8 cellular contexts compared by ENCODE assay signal in the genomic region with DNA sequence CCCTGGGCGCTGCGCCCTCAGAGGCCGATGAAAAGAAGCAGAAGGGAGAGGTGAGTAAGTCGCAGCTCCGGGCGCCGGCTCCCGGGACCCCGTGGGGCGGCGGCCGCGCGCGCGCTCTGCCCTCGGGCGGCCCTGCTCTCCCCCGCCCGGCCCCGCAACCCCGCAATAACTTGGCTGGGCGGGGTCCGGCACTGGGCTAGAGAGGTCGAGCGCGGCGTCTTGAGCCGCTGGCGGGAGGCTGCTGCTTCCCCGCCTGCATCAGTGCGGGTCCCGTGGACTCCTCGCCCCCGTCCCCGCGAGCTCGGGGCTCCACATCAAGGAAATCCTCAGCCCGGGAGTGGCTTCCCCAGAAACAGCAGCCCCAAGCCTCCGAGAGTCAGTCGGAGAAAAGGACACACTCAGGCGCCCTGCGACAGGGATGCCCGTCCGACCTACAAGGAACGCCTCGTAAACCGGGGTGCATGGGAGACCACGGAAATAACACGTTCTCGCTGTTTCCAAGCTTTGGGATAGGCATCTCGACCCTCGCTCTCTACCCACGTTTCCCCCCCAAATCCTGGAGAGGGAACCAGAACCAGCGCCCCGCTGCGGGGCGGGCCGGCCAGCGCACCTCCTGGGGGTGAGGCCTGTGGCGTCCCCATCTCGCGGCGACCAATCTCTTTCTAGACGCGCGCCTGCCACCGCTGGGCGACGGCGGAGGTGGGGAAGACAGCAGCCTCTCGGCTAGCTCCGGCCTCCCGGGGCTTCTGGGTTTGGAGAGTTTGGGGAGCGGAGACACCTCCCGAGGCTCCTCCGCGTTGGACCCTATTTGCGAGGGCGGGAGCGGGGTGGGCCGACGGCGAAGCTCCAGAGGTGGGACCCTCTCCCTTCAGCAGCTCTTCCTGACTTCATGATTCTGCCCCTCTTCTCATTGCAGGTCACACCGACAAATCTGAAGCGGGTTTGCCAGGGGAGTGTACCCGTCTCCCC. TPM values are rescaled to one million over a fixed set of nuclear protein-coding genes. Genes with fewer than 3 reads are reported as not detected.
DNase-seq lines count a peak whose midpoint lies in the region; ATAC-seq, FAIRE-seq and TF ChIP-seq lines count a peak whose summit lies in the region.

No MANE protein-coding gene starts in this region.

- POLR2A ChIA-PET in A549 (lab: Yijun Ruan, JAX): interaction anchor here (0.6 to 4.0 kb wide), 12 partner anchors 8 to 361 kb away, joined by 3 to 21 read pairs (median 4); partner anchors contain the start of genes ANKRD13B and NUFIP2

- no peaks in the 10 kb centered on the region for H3K27me3 ChIP-seq in mucosa of stomach (ENCODE audit: control insufficient read depth, insufficient read depth, low read length)

- ATAC-seq in A549: peak; percentile 54 to 71
- peak; percentile 52 for ATAC-seq in GM18511 (IDR thresholded peaks at IDR 0.05; ENCODE audit: unreplicated experiment)
- peak; percentile 30 for ATAC-seq in HG03103 (IDR thresholded peaks at IDR 0.05; ENCODE audit: low read depth, unreplicated experiment)
- ATAC-seq in activated CD8-positive, alpha-beta memory T cell treated with anti-CD3 and anti-CD28 coated beads, Interleukin-2, amount 10 ng/mL, durations not matched to agents 7 days and 5 days: peak; percentile 67

- H3K9me3 Mint-ChIP-seq in activated CD8-positive, alpha-beta memory T cell treated with anti-CD3 and anti-CD28 coated beads, Interleukin-2, amount 10 ng/mL, durations not matched to agents 7 days and 5 days (ENCODE audit: low read depth): no peaks in the 10 kb centered on the region
- H3K9me3 Mint-ChIP-seq in stimulated activated naive CD8-positive, alpha-beta T cell treated with anti-CD3 and anti-CD28 coated beads, Interleukin-15, Interleukin-2, amounts not matched to agents 100 ng/mL and 50 ng/mL, for 24 hours: no peaks in the 10 kb centered on the region

- TF ChIP-seq CTCF in A549 (IDR thresholded peaks at IDR 0.05): peak; percentile 53

- H3K4me2 ChIP-seq in A549: peak overlapping the region; percentile 83

- H3K4me3 ChIP-seq in A549 (peak overlapping the region; percentile 62), mucosa of stomach (ENCODE audit: low read length) (peak overlapping the region; percentile 77)

- peaks cover 34% of the 10 kb centered on the region for H3K4me1 Mint-ChIP-seq in activated CD8-positive, alpha-beta memory T cell treated with anti-CD3 and anti-CD28 coated beads, Interleukin-2, amount 10 ng/mL, durations not matched to agents 7 days and 5 days
- peaks cover 34% of the 10 kb centered on the region for H3K4me1 Mint-ChIP-seq in stimulated activated naive CD8-positive, alpha-beta T cell treated with anti-CD3 and anti-CD28 coated beads, Interleukin-15, Interleukin-2, amounts not matched to agents 100 ng/mL and 50 ng/mL, for 24 hours (ENCODE audit: low read depth)

- H3K27ac Mint-ChIP-seq in activated CD8-positive, alpha-beta memory T cell treated with anti-CD3 and anti-CD28 coated beads, Interleukin-2, amount 10 ng/mL, durations not matched to agents 7 days and 5 days: peak overlapping the region; percentile 91
- H3K27ac Mint-ChIP-seq in stimulated activated naive CD8-positive, alpha-beta T cell treated with anti-CD3 and anti-CD28 coated beads, Interleukin-15, Interleukin-2, amounts not matched to agents 100 ng/mL and 50 ng/mL, for 24 hours: peak overlapping the region; percentile 93

- 2% methylated on average over 65 of the region's 87 CpGs for WGBS in A549 (ENCODE audit: missing lambda C conversion rate)

- no peak for FAIRE-seq in A549 (lab: Jason Lieb, UNC)

- DNase-seq in A549 (ENCODE audit: low read depth in 1 of 2, low spot score in 1 of 2): peak; percentile 85 to 90
- peak; percentile 80 for DNase-seq in NCI-H82 (lab: John Stamatoyannopoulos, UW)
- peak; percentile 90 for DNase-seq in activated CD8-positive, alpha-beta memory T cell treated with anti-CD3 and anti-CD28 coated beads, Interleukin-2, amount 10 ng/mL, durations not matched to agents 7 days and 5 days
- no peak for DNase-seq in epithelial cell of prostate (ENCODE audit: low read depth, low spot score)

- TF ChIP-seq POLR2A in A549 (IDR thresholded peaks at IDR 0.05; ENCODE audit: low read length): 0 out of 2 replicates have a peak, but pooled peaks have one; percentile 14

- H3K9ac ChIP-seq in mucosa of stomach (ENCODE audit: low read length): peak overlapping the region; percentile 76

- peak overlapping the region; percentile 95 for H3K4me3 Mint-ChIP-seq in activated CD8-positive, alpha-beta memory T cell treated with anti-CD3 and anti-CD28 coated beads, Interleukin-2, amount 10 ng/mL, durations not matched to agents 7 days and 5 days
- peak overlapping the region; percentile 90 for H3K4me3 Mint-ChIP-seq in stimulated activated naive CD8-positive, alpha-beta T cell treated with anti-CD3 and anti-CD28 coated beads, Interleukin-15, Interleukin-2, amounts not matched to agents 100 ng/mL and 50 ng/mL, for 24 hours

- no peaks in the 10 kb centered on the region for H3K27me3 Mint-ChIP-seq in activated CD8-positive, alpha-beta memory T cell treated with anti-CD3 and anti-CD28 coated beads, Interleukin-2, amount 10 ng/mL, durations not matched to agents 7 days and 5 days
- H3K27me3 Mint-ChIP-seq in stimulated activated naive CD8-positive, alpha-beta T cell treated with anti-CD3 and anti-CD28 coated beads, Interleukin-15, Interleukin-2, amounts not matched to agents 100 ng/mL and 50 ng/mL, for 24 hours: no peaks in the 10 kb centered on the region

- peak overlapping the region; percentile 92 to 94 for H3K27ac ChIP-seq in A549
- H3K27ac ChIP-seq in epithelial cell of prostate: peak overlapping the region; percentile 80

- H3K4me1 ChIP-seq in A549: peaks cover 20% of the 10 kb centered on the region
- H3K4me1 ChIP-seq in mucosa of stomach (ENCODE audit: control insufficient read depth, insufficient read depth, low read length): peaks cover 34% of the 10 kb centered on the region

- H3K9me3 ChIP-seq in A549 (no peaks in the 10 kb centered on the region), mucosa of stomach (ENCODE audit: control insufficient read depth, low read length) (no peaks in the 10 kb centered on the region)

- H3K36me3 ChIP-seq in mucosa of stomach (ENCODE audit: control insufficient read depth, insufficient read depth, low read length): no peaks in the 10 kb centered on the region

- TF ChIP-seq EP300 in A549 (IDR thresholded peaks at IDR 0.05): no peak

- H3K36me3 Mint-ChIP-seq in activated CD8-positive, alpha-beta memory T cell treated with anti-CD3 and anti-CD28 coated beads, Interleukin-2, amount 10 ng/mL, durations not matched to agents 7 days and 5 days: peaks cover 14% of the 10 kb centered on the region
- H3K36me3 Mint-ChIP-seq in stimulated activated naive CD8-positive, alpha-beta T cell treated with anti-CD3 and anti-CD28 coated beads, Interleukin-15, Interleukin-2, amounts not matched to agents 100 ng/mL and 50 ng/mL, for 24 hours (ENCODE audit: low read depth): peaks cover 4% of the 10 kb centered on the region

- CTCF ChIA-PET in A549 (lab: Yijun Ruan, JAX): interaction anchor here (0.6 to 24.0 kb wide), 19 partner anchors 9 to 215 kb away, joined by 3 to 474 read pairs (median 5); partner anchors contain the start of genes ANKRD13B and CORO6
- CTCF ChIA-PET in activated CD8-positive, alpha-beta memory T cell treated with anti-CD3 and anti-CD28 coated beads, Interleukin-2, amount 10 ng/mL, durations not matched to agents 7 days and 5 days (lab: Charles Lee): interaction anchor here (0.6 to 24.4 kb wide), 18 partner anchors 8 to 419 kb away, joined by 3 to 458 read pairs (median 4); partner anchors contain the start of genes CORO6, MYO18A and TAOK1

- TF ChIP-seq RAD21 in A549 (conservative IDR thresholded peaks at IDR 0.05 in 1 of 2, IDR thresholded peaks at IDR 0.05 in 1 of 2): peak in 1 of 2 experiments; percentile 35; a peak in 1 of 5 replicates

RNA-seq across cellular contexts. Expression of gene ABHD15, which starts 0.8 kb away (rescaled TPM):
- polyA plus RNA-seq in A549 (2011; rRNA removed) (13.5 and 16.5 TPM in 2 replicates), A549 (2017; fragmentation: RNase III; extraction: RNeasy Plus Mini Kit Qiagen cat#74134 plus additional on column Dnase treatment) (13.6 to 15.8 TPM (median 14.7 TPM) in 3 replicates)
- 10.6 and 15.2 TPM in 2 replicates for polyA plus RNA-seq in A549 (2012; cell fraction: cytosol; rRNA removed)
- 12.0 and 14.2 TPM in 2 replicates for polyA plus RNA-seq in A549 (2012; cell fraction: nucleus; rRNA removed)
- 19.5 and 19.6 TPM in 2 replicates for polyA minus RNA-seq in A549 (2011; rRNA and poly(A)+ RNA removed)
- 10 to 100 TPM; 20.0 to 20.3 TPM for total RNA-seq in activated CD8-positive, alpha-beta memory T cell treated with anti-CD3 and anti-CD28 coated beads, Interleukin-2, amount 10 ng/mL, durations not matched to agents 7 days and 5 days

RNA-seq across cellular contexts. Expression of gene TP53I13, which starts 0.9 kb away (rescaled TPM):
- polyA plus RNA-seq in A549 (2011; rRNA removed) (27.5 and 31.3 TPM in 2 replicates), A549 (2017; fragmentation: RNase III; extraction: RNeasy Plus Mini Kit Qiagen cat#74134 plus additional on column Dnase treatment) (50.5 to 59.0 TPM (median 57.8 TPM) in 3 replicates)
- polyA plus RNA-seq in A549 (2012; cell fraction: cytosol; rRNA removed): 54.4 and 79.1 TPM in 2 replicates
- polyA plus RNA-seq in A549 (2012; cell fraction: nucleus; rRNA removed): 316 and 464 TPM in 2 replicates
- polyA minus RNA-seq in A549 (2011; rRNA and poly(A)+ RNA removed): 21.7 and 42.5 TPM in 2 replicates
- 100 to 1,000 TPM in 1 of 2 experiments, 10 to 100 TPM in 1; 97.0 to 131 TPM for total RNA-seq in activated CD8-positive, alpha-beta memory T cell treated with anti-CD3 and anti-CD28 coated beads, Interleukin-2, amount 10 ng/mL, durations not matched to agents 7 days and 5 days

RNA-seq across cellular contexts. Expression of gene GIT1, which starts 21.8 kb away (rescaled TPM):
- polyA plus RNA-seq in A549 (2011; rRNA removed): 53.0 and 56.8 TPM in 2 replicates
- 73.4 and 97.2 TPM in 2 replicates for polyA plus RNA-seq in A549 (2012; cell fraction: cytosol; rRNA removed)
- polyA plus RNA-seq in A549 (2012; cell fraction: nucleus; rRNA removed): 121 and 187 TPM in 2 replicates
- 45.2 to 47.8 TPM (median 45.3 TPM) in 3 replicates for polyA plus RNA-seq in A549 (2017; fragmentation: RNase III; extraction: RNeasy Plus Mini Kit Qiagen cat#74134 plus additional on column Dnase treatment)
- polyA minus RNA-seq in A549 (2011; rRNA and poly(A)+ RNA removed): 104 and 105 TPM in 2 replicates
- 10 to 100 TPM; 69.5 to 79.5 TPM for total RNA-seq in activated CD8-positive, alpha-beta memory T cell treated with anti-CD3 and anti-CD28 coated beads, Interleukin-2, amount 10 ng/mL, durations not matched to agents 7 days and 5 days

RNA-seq across cellular contexts. Expression of gene ANKRD13B, which starts 25.3 kb away (rescaled TPM):
- polyA plus RNA-seq in A549 (2011; rRNA removed) (4.0 and 4.5 TPM in 2 replicates), A549 (2017; fragmentation: RNase III; extraction: RNeasy Plus Mini Kit Qiagen cat#74134 plus additional on column Dnase treatment) (15.3 to 17.8 TPM (median 16.4 TPM) in 3 replicates)
- polyA plus RNA-seq in A549 (2012; cell fraction: cytosol; rRNA removed): 16.3 and 21.8 TPM in 2 replicates
- polyA plus RNA-seq in A549 (2012; cell fraction: nucleus; rRNA removed): 84.1 and 142 TPM in 2 replicates
- 9.2 and 10.1 TPM in 2 replicates for polyA minus RNA-seq in A549 (2011; rRNA and poly(A)+ RNA removed)
- total RNA-seq in activated CD8-positive, alpha-beta memory T cell treated with anti-CD3 and anti-CD28 coated beads, Interleukin-2, amount 10 ng/mL, durations not matched to agents 7 days and 5 days: 10 to 100 TPM; 15.6 to 20.1 TPM

RNA-seq across cellular contexts. Expression of gene CORO6, which starts 55.1 kb away (rescaled TPM):
- polyA plus RNA-seq in A549 (2011; rRNA removed): 5.0 and 6.1 TPM in 2 replicates
- polyA plus RNA-seq in A549 (2012; cell fraction: cytosol; rRNA removed): 9.2 and 10.4 TPM in 2 replicates
- 132 and 139 TPM in 2 replicates for polyA plus RNA-seq in A549 (2012; cell fraction: nucleus; rRNA removed)
- 7.9 to 10.9 TPM (median 10.1 TPM) in 3 replicates for polyA plus RNA-seq in A549 (2017; fragmentation: RNase III; extraction: RNeasy Plus Mini Kit Qiagen cat#74134 plus additional on column Dnase treatment)
- 11.6 and 12.8 TPM in 2 replicates for polyA minus RNA-seq in A549 (2011; rRNA and poly(A)+ RNA removed)
- total RNA-seq in activated CD8-positive, alpha-beta memory T cell treated with anti-CD3 and anti-CD28 coated beads, Interleukin-2, amount 10 ng/mL, durations not matched to agents 7 days and 5 days: 1 to 10 TPM; 2.7 to 7.0 TPM
